In the genomic region with DNA sequence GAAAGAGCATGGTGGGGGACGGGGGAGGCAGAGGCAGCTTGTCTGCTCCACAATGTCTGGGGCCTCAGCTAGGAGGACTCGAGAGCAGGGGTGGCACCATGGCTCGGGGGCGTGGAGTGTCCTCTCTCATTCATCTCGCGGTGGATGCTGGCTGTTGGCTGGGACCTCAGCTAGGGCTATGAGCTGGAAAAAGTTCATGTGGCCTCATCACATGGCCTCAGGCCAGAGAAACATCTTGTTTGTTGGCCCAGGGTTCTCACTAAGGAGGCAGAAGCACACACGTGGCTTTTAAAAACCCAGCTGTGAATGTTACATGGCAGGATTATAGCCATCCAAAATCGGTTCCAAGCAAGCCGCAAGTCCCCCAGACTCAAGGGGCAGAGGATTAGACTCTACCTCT, we compare ENCODE assay signal across 9 cellular contexts. TPM values are rescaled to one million over a fixed set of nuclear protein-coding genes. Genes with fewer than 3 reads are reported as not detected.
DNase-seq lines count a peak whose midpoint lies in the region; ATAC-seq and TF ChIP-seq lines count a peak whose summit lies in the region.
"Had no signal": no experiment of that assay in that cellular context is flagged by ENCODE, and none has a peak within 500 bp of the region (broad histone marks: within the 10 kb centered on the region; RNA-seq: fewer than 3 reads in every experiment).

No MANE protein-coding gene starts in this region.

- WGBS in testis, 2 donors = 38 to 68% methylated on average over 8 to 9 of the region's 9 CpGs

- DNase-seq in activated naive CD4-positive, alpha-beta T cell treated with anti-CD3 and anti-CD28 coated beads, Interleukin-2, amount 50 U/mL, for 72 hours (ENCODE audit: low spot score in 2 of 2) = no peak
- no peak for DNase-seq in activated naive CD4-positive, alpha-beta T cell treated with anti-CD3 and anti-CD28 coated beads, Interleukin-2, amount 10 ng/mL, durations not matched to agents 7 days and 5 days
- DNase-seq in choroid plexus epithelial cell (ENCODE audit: low read depth) (peak; percentile 65), iris pigment epithelial cell (ENCODE audit: low read depth) (peak; percentile 61), testis (peak; percentile 72), glomerular visceral epithelial cell (ENCODE audit: extremely low spot score) (no peak)
- DNase-seq: KBM-7 had no signal

- CTCF ChIA-PET in activated naive CD4-positive, alpha-beta T cell treated with anti-CD3 and anti-CD28 coated beads, Interleukin-2, amount 10 ng/mL, durations not matched to agents 7 days and 5 days (lab: Charles Lee) = interaction anchor here (0.7 to 1.4 kb wide), 3 partner anchors 47 to 83 kb away, joined by 3 read pairs; no protein-coding TSS in a partner anchor

- no peaks in the 10 kb centered on the region for H3K27me3 Mint-ChIP-seq in activated naive CD4-positive, alpha-beta T cell treated with anti-CD3 and anti-CD28 coated beads, Interleukin-2, amount 10 ng/mL, durations not matched to agents 7 days and 5 days

- H3K36me3 ChIP-seq in testis (ENCODE audit: low read depth, missing control alignments) = no peaks in the 10 kb centered on the region

- intact Hi-C loops in testis (cut with DNase I; ENCODE audit: low total_unique reads) = no loop called here

- TF ChIP-seq POLR2A in testis (IDR thresholded peaks at IDR 0.05) = no peak

- H3K4me3 ChIP-seq in choroid plexus epithelial cell (ENCODE audit: low read depth, low read length) = no peak overlapping the region
- no peak overlapping the region for H3K4me3 ChIP-seq in testis

- no peaks in the 10 kb centered on the region for H3K4me1 ChIP-seq in testis

- peaks cover 5% of the 10 kb centered on the region for H3K4me1 Mint-ChIP-seq in activated naive CD4-positive, alpha-beta T cell treated with anti-CD3 and anti-CD28 coated beads, Interleukin-2, amount 10 ng/mL, durations not matched to agents 7 days and 5 days

- peaks cover 8% of the 10 kb centered on the region in 2 donors for H3K36me3 Mint-ChIP-seq in activated naive CD4-positive, alpha-beta T cell treated with anti-CD3 and anti-CD28 coated beads, Interleukin-2, amount 50 U/mL, for 72 hours
- H3K36me3 Mint-ChIP-seq in activated naive CD4-positive, alpha-beta T cell treated with anti-CD3 and anti-CD28 coated beads, Interleukin-2, amount 10 ng/mL, durations not matched to agents 7 days and 5 days = peaks cover 14% of the 10 kb centered on the region

- H3K4me3 Mint-ChIP-seq in activated naive CD4-positive, alpha-beta T cell treated with anti-CD3 and anti-CD28 coated beads, Interleukin-2, amount 10 ng/mL, durations not matched to agents 7 days and 5 days = no peak overlapping the region

- no peaks in the 10 kb centered on the region for H3K9me3 ChIP-seq in testis

- ATAC-seq in activated naive CD4-positive, alpha-beta T cell treated with anti-CD3 and anti-CD28 coated beads, Interleukin-2, amount 50 U/mL, for 72 hours = no peak
- no peak for ATAC-seq in HG03342 (IDR thresholded peaks at IDR 0.05; ENCODE audit: unreplicated experiment)
- no peak for ATAC-seq in GM18502 (IDR thresholded peaks at IDR 0.05; ENCODE audit: poor library complexity, unreplicated experiment)

- no peaks in the 10 kb centered on the region for H3K27me3 ChIP-seq in testis

- H3K27ac ChIP-seq in testis = no peak overlapping the region

- no peaks in the 10 kb centered on the region for H3K9me3 Mint-ChIP-seq in activated naive CD4-positive, alpha-beta T cell treated with anti-CD3 and anti-CD28 coated beads, Interleukin-2, amount 50 U/mL, for 72 hours
- H3K9me3 Mint-ChIP-seq in activated naive CD4-positive, alpha-beta T cell treated with anti-CD3 and anti-CD28 coated beads, Interleukin-2, amount 10 ng/mL, durations not matched to agents 7 days and 5 days = no peaks in the 10 kb centered on the region

- peak overlapping the region; percentile 52 to 67 for H3K27ac Mint-ChIP-seq in activated naive CD4-positive, alpha-beta T cell treated with anti-CD3 and anti-CD28 coated beads, Interleukin-2, amount 50 U/mL, for 72 hours
- H3K27ac Mint-ChIP-seq in activated naive CD4-positive, alpha-beta T cell treated with anti-CD3 and anti-CD28 coated beads, Interleukin-2, amount 10 ng/mL, durations not matched to agents 7 days and 5 days = no peak overlapping the region

- no peak for TF ChIP-seq CTCF in choroid plexus epithelial cell (conservative IDR thresholded peaks at IDR 0.05; ENCODE audit: low read depth, low read length)
- TF ChIP-seq CTCF in testis (IDR thresholded peaks at IDR 0.05) = no peak

RNA-seq across cellular contexts. Expression of gene CENPS, which starts 6.2 kb away (rescaled TPM):
- 10 to 100 TPM in 1 of 2 donors, 1 to 10 TPM in 1; 8.6 to 16.7 TPM for total RNA-seq in activated naive CD4-positive, alpha-beta T cell treated with anti-CD3 and anti-CD28 coated beads, Interleukin-2, amount 50 U/mL, for 72 hours
- total RNA-seq in testis = 10 to 100 TPM; 26.4 to 49.6 TPM
- 125 TPM for polyA plus RNA-seq in testis (ENCODE audit: insufficient read depth, low read depth, low replicate concordance)

RNA-seq across cellular contexts. Expression of gene PGD, which starts 25.2 kb away (rescaled TPM):
- total RNA-seq in activated naive CD4-positive, alpha-beta T cell treated with anti-CD3 and anti-CD28 coated beads, Interleukin-2, amount 50 U/mL, for 72 hours = 10 to 100 TPM; 59.2 to 95.6 TPM
- total RNA-seq in testis = 100 to 1,000 TPM; 209 to 241 TPM
- 208 TPM for polyA plus RNA-seq in testis (ENCODE audit: insufficient read depth, low read depth, low replicate concordance)

RNA-seq across cellular contexts. Expression of gene CORT, which starts 25.8 kb away (rescaled TPM):
- under 1 TPM in 1 of 2 donors, not detected in 1; 0.32 TPM for total RNA-seq in activated naive CD4-positive, alpha-beta T cell treated with anti-CD3 and anti-CD28 coated beads, Interleukin-2, amount 50 U/mL, for 72 hours
- 1 to 10 TPM in 1 of 2 donors, under 1 TPM in 1; 0.62 to 1.4 TPM for total RNA-seq in testis
- 0.98 TPM for polyA plus RNA-seq in testis (ENCODE audit: insufficient read depth, low read depth, low replicate concordance)

RNA-seq across cellular contexts. Expression of gene DFFA, which starts 48.3 kb away (rescaled TPM):
- total RNA-seq in activated naive CD4-positive, alpha-beta T cell treated with anti-CD3 and anti-CD28 coated beads, Interleukin-2, amount 50 U/mL, for 72 hours = 10 to 100 TPM; 34.4 to 41.0 TPM
- 10 to 100 TPM; 31.1 to 34.9 TPM for total RNA-seq in testis
- polyA plus RNA-seq in testis (ENCODE audit: insufficient read depth, low read depth, low replicate concordance) = 27.3 TPM

RNA-seq across cellular contexts. Expression of gene PEX14, which starts 50.7 kb away (rescaled TPM):
- 10 to 100 TPM; 22.3 to 22.7 TPM for total RNA-seq in activated naive CD4-positive, alpha-beta T cell treated with anti-CD3 and anti-CD28 coated beads, Interleukin-2, amount 50 U/mL, for 72 hours
- 10 to 100 TPM; 30.3 to 39.8 TPM for total RNA-seq in testis
- polyA plus RNA-seq in testis (ENCODE audit: insufficient read depth, low read depth, low replicate concordance) = 28.6 TPM

Comparison
In these comparisons a context has a peak if more than half of its experiments do, and no peak if none do; other contexts are left out.
1. DNase-seq: peak in choroid plexus epithelial cell (single experiment), iris pigment epithelial cell (single experiment) and testis (single experiment); none in activated naive CD4-positive, alpha-beta T cell treated with anti-CD3 and anti-CD28 coated beads, Interleukin-2, amount 50 U/mL, for 72 hours (0 of 2), activated naive CD4-positive, alpha-beta T cell treated with anti-CD3 and anti-CD28 coated beads, Interleukin-2, amount 10 ng/mL, durations not matched to agents 7 days and 5 days (single experiment) and glomerular visceral epithelial cell (single experiment).